ENCODE assay signal across 1 cellular context in the genomic region with DNA sequence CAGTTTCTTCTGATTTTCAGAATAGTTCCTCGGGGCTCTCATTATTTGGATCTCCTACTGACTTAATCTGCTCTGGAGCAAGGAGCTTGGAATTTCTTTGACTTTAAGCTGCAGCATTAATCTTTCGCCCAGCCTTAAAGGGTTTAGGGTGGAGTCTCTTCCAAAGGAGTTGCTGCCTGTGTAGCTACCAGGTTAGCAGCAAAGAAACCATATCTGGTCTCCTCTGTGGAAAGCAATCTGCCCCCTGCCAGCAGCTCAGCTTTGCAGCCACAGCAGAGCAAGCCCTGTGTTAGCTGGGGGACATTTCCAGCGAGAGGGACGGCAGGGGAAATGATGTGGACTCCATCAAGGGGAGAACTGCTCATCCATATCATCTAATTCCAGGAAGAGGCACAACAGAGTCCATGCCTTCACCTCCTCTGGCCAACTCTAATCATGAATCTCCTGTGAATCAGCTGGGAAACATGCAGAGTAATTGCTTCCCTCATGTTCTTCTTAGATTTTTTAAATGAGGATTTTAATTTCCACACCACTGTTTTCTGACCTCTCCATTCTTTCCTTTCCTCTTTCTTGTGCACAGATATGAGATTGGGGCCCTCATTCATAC.
TF ChIP-seq lines count a peak whose summit lies in the region.

No MANE protein-coding gene starts in this region.

TF ChIP-seq in WTC11, 78 proteins besides CTCF, POLR2A, EP300 and RAD21 (continued from another document):
- TF ChIP-seq SMAD3 (CRISPR knock-in tag; IDR thresholded peaks at IDR 0.05; ENCODE audit: borderline replicate concordance) (no peak), CBFB (CRISPR knock-in tag; IDR thresholded peaks at IDR 0.05; ENCODE audit: low read depth) (no peak)
TF ChIP-seq in WTC11: peak in this region for 0.
